Comparison of ENCODE assay signal across 17 cellular contexts in the genomic region with DNA sequence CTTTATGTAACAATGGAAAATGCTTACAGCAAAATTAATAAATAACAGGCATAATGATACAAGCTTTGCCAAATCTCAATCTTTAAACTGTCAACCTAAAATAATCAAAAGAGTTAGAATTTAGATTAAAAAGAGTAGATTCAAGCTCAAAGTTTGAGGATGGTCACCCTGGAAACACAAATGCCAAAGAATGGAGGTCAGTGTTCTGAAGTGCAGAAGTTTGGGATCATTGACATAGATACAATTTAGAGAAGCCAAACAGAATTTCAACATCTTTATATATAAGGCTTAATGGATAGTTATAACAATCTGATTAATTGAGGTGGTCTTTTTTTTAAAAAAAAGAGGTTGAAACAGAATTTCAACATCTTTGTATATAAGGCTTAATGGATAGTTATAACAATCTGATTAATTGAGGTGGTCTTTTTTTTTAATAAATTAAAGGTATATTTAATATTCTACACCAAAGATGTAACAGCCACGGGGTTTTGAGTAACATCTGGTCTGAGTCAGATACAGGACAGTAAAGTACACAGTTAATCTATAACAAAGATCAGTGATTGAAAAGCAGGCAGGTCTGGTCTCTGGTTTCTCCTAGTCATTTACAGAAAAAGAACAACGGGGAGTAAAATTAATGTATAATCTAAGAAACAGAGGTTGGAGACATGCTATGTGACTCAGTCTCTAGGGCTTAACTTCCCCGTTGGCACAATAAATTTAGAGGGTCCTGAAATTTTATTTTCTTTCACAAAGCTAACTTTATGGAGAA.
DNase-seq lines count a peak whose midpoint lies in the region; ATAC-seq and TF ChIP-seq lines count a peak whose summit lies in the region.
"Had no signal": no experiment of that assay in that cellular context is flagged by ENCODE, and none has a peak within 500 bp of the region (broad histone marks: within the 10 kb centered on the region; RNA-seq: fewer than 3 reads in every experiment).

No MANE protein-coding gene starts in this region.

- POLR2A ChIA-PET in A673 (lab: Charles Lee; ENCODE audit: low non-redundant PET) = no interaction called here

- intact Hi-C loops in transverse colon (cut with DNase I; ENCODE audit: low total_unique reads) (loop anchor here (5.0 kb wide), 1 partner anchor 1578 kb away; no protein-coding TSS in a partner anchor), A673 (cut with micrococcal nuclease; ENCODE audit: unreplicated experiment) (no loop called here), gastrocnemius medialis (cut with DNase I; ENCODE audit: low total_unique reads) (no loop called here)

- CTCF ChIA-PET in A673 (lab: Charles Lee) = no interaction called here

- ATAC-seq in GM18520 (IDR thresholded peaks at IDR 0.05; ENCODE audit: unreplicated experiment) (peak; percentile 93), GM21529 (IDR thresholded peaks at IDR 0.05; ENCODE audit: unreplicated experiment) (peak; percentile 91), HG03064 (IDR thresholded peaks at IDR 0.05; ENCODE audit: low read depth, unreplicated experiment) (peak; percentile 98), gastrocnemius medialis (no peak)
- ATAC-seq: left ventricle myocardium superior had no signal

- H3K4me3 ChIP-seq in transverse colon = no peak overlapping the region
- no peak overlapping the region for H3K4me3 ChIP-seq in A673 (ENCODE audit: low read depth, low read length, poor library complexity, severe bottlenecking)
- no peak overlapping the region for H3K4me3 ChIP-seq in gastrocnemius medialis
- H3K4me3 ChIP-seq: adrenal gland, vagina had no signal

- no TSS peak for BruUV-seq in A673 (replicated peaks; lab: Mats Ljungman, UMichigan)

- TF ChIP-seq CTCF in transverse colon (IDR thresholded peaks at IDR 0.05) = no peak
- TF ChIP-seq CTCF in A673 (conservative IDR thresholded peaks at IDR 0.05; ENCODE audit: low read depth, low read length) = no peak
- no peak for TF ChIP-seq CTCF in gastrocnemius medialis (IDR thresholded peaks at IDR 0.05 in 4 of 5, conservative IDR thresholded peaks at IDR 0.05 in 1 of 5)

- H3K27me3 ChIP-seq in transverse colon = no peaks in the 10 kb centered on the region
- H3K27me3 ChIP-seq in A673 (replicated peaks; ENCODE audit: insufficient read depth, low read depth, low read length, poor library complexity) = no peaks in the 10 kb centered on the region
- no peaks in the 10 kb centered on the region for H3K27me3 ChIP-seq in gastrocnemius medialis
- H3K27me3 ChIP-seq: adrenal gland, neutrophil, vagina had no signal

- H3K4me1 ChIP-seq in transverse colon (no peaks in the 10 kb centered on the region), A673 (ENCODE audit: insufficient read depth, low read length, poor library complexity, severe bottlenecking) (no peaks in the 10 kb centered on the region), gastrocnemius medialis (no peaks in the 10 kb centered on the region)
- H3K4me1 ChIP-seq: adrenal gland, vagina had no signal

- no peaks in the 10 kb centered on the region for H3K9me3 ChIP-seq in transverse colon
- H3K9me3 ChIP-seq in A673 (ENCODE audit: low read depth, low read length, poor library complexity, severe bottlenecking) = no peaks in the 10 kb centered on the region
- no peaks in the 10 kb centered on the region for H3K9me3 ChIP-seq in gastrocnemius medialis
- H3K9me3 ChIP-seq: adrenal gland, neutrophil, vagina had no signal

- TF ChIP-seq POLR2A in transverse colon (IDR thresholded peaks at IDR 0.05) (no peak), gastrocnemius medialis (IDR thresholded peaks at IDR 0.05) (no peak)

- in situ Hi-C loops in transverse colon (cut with MboI; ENCODE audit: low pct_ligation_motif_present in 1 of 4, low pct_unique_long_range_greater_than_20kb in 1 of 4, low sequenced_read_pairs in 3 of 4) (no loop called here), gastrocnemius medialis (cut with MboI; ENCODE audit: low sequenced_read_pairs in 4 of 4) (no loop called here)

- H3K27ac ChIP-seq in transverse colon = no peak overlapping the region
- no peak overlapping the region for H3K27ac ChIP-seq in A673 (ENCODE audit: low read depth, low read length, poor library complexity, severe bottlenecking)
- H3K27ac ChIP-seq in gastrocnemius medialis = no peak overlapping the region
- H3K27ac ChIP-seq: adrenal gland, neutrophil, vagina had no signal

- WGBS in transverse colon (ENCODE audit: low coverage in 1 of 2), 2 donors = 42 to 44% methylated on average over 3 of the region's 3 CpGs

- TF ChIP-seq EP300 in transverse colon (IDR thresholded peaks at IDR 0.05; ENCODE audit: low read depth) = no peak

- no peaks in the 10 kb centered on the region for H3K36me3 ChIP-seq in transverse colon
- no peaks in the 10 kb centered on the region for H3K36me3 ChIP-seq in A673 (ENCODE audit: insufficient read depth, low read length, poor library complexity, severe bottlenecking)
- H3K36me3 ChIP-seq in gastrocnemius medialis = no peaks in the 10 kb centered on the region
- H3K36me3 ChIP-seq: adrenal gland, neutrophil, vagina had no signal

- DNase-seq in SK-N-DZ (ENCODE audit: low spot score) (peak; percentile 82), transverse colon (no peak), A673 (ENCODE audit: low spot score) (no peak), HCEC 1CT (no peak), gastrocnemius medialis (no peak)
- DNase-seq: activated B cell treated with CpG ODN at 0.5 μM for 24 hours; adrenal gland; AML-193; left ventricle myocardium superior; NCI-H1092; NCI-H526; stimulated activated CD4-positive, alpha-beta T cell treated with anti-CD3 and anti-CD28 coated beads, Interleukin-12 subunit alpha, Interleukin-12 subunit beta, amount 100 ng/mL, for 4 hours had no signal

Comparison
In these comparisons a context has a peak if more than half of its experiments do, and no peak if none do; other contexts are left out.
1. ATAC-seq: peak in GM18520 (single experiment), GM21529 (single experiment) and HG03064 (single experiment); none in gastrocnemius medialis (0 of 2).